12 cellular contexts compared by ENCODE assay signal in genomic region chr1:212512731-212513559, GRCh38.
DNase-seq lines count a peak whose midpoint lies in the region; ATAC-seq and TF ChIP-seq lines count a peak whose summit lies in the region.
"Had no signal": no experiment of that assay in that cellular context is flagged by ENCODE, and none has a peak within 500 bp of the region (broad histone marks: within the 10 kb centered on the region; RNA-seq: fewer than 3 reads in every experiment).

No MANE protein-coding gene starts in this region.

- peak overlapping the region; percentile 67 for H3K27ac ChIP-seq in SJSA1
- peak overlapping the region; percentile 10 for H3K27ac ChIP-seq in mesodermal cell (ENCODE audit: low read depth, low read length, severe bottlenecking)
- no peak overlapping the region for H3K27ac ChIP-seq in prostate gland
- H3K27ac ChIP-seq: 22Rv1, heart left ventricle had no signal

- intact Hi-C loops in prostate gland (cut with DNase I): no loop called here

- TF ChIP-seq POLR2A in prostate gland (IDR thresholded peaks at IDR 0.05): no peak

- H3K27me3 ChIP-seq in SJSA1 (replicated peaks) (no peaks in the 10 kb centered on the region), prostate gland (replicated peaks; ENCODE audit: insufficient read depth) (no peaks in the 10 kb centered on the region)

- ATAC-seq in HG02852 (IDR thresholded peaks at IDR 0.05; ENCODE audit: unreplicated experiment): peak; percentile 59
- no peak for ATAC-seq in GM19328 (IDR thresholded peaks at IDR 0.05; ENCODE audit: unreplicated experiment)
- ATAC-seq in GM19463 (IDR thresholded peaks at IDR 0.05; ENCODE audit: unreplicated experiment): no peak
- ATAC-seq: T-helper 17 cell had no signal

- WGBS in mesodermal cell (ENCODE audit: insufficient coverage in 2 of 2), 2 experiments: 80 to 100% methylated on average over 1 of the region's 5 CpGs
- 68% methylated on average over 5 of the region's 5 CpGs for WGBS in prostate gland

- H3K9me3 ChIP-seq in SJSA1 (replicated peaks) (no peaks in the 10 kb centered on the region), mesodermal cell (ENCODE audit: control insufficient read depth, low read length) (no peaks in the 10 kb centered on the region), prostate gland (no peaks in the 10 kb centered on the region)
- H3K9me3 ChIP-seq: heart left ventricle had no signal

- DNase-seq in DMS 273 (lab: John Stamatoyannopoulos, UW; ENCODE audit: unreplicated experiment) (peak; percentile 65), DMS 273 treated with DMSO at 0.1 percent for 48 hours (lab: John Stamatoyannopoulos, UW) (no peak), SJSA1 (ENCODE audit: low read depth in 1 of 2, low spot score in 2 of 2) (peak; percentile 52 to 54), prostate gland (ENCODE audit: low spot score) (no peak)
- DNase-seq: GDM1, heart left ventricle, T-helper 17 cell had no signal

- H3K36me3 ChIP-seq in SJSA1: no peaks in the 10 kb centered on the region
- no peaks in the 10 kb centered on the region for H3K36me3 ChIP-seq in mesodermal cell (ENCODE audit: control insufficient read depth, insufficient read depth, low read length)
- no peaks in the 10 kb centered on the region for H3K36me3 ChIP-seq in prostate gland
- H3K36me3 ChIP-seq: heart left ventricle had no signal

- H3K4me3 ChIP-seq in SJSA1: no peak overlapping the region
- no peak overlapping the region for H3K4me3 ChIP-seq in mesodermal cell (ENCODE audit: extremely low read depth, insufficient read depth, low read length, poor library complexity, severe bottlenecking)
- no peak overlapping the region for H3K4me3 ChIP-seq in prostate gland

- H3K4me1 ChIP-seq in SJSA1 (replicated peaks) (peaks cover 23% of the 10 kb centered on the region), mesodermal cell (ENCODE audit: control insufficient read depth, insufficient read depth, low read length, poor library complexity, severe bottlenecking) (peaks cover 4% of the 10 kb centered on the region), prostate gland (replicated peaks) (no peaks in the 10 kb centered on the region)

- no peak for TF ChIP-seq CTCF in prostate gland (IDR thresholded peaks at IDR 0.05)

Comparison
In these comparisons a context has a peak if more than half of its experiments do, and no peak if none do; other contexts are left out.
1. DNase-seq: peak in DMS 273 (single experiment) and SJSA1 (2 of 2); none in DMS 273 treated with DMSO at 0.1 percent for 48 hours (single experiment) and prostate gland (single experiment).
2. H3K27ac ChIP-seq: peak in SJSA1 (single experiment) and mesodermal cell (single experiment); none in prostate gland (0 of 2).